ENCODE assay signal across 1 cellular context in genomic region chr2:98472132-98472650, GRCh38.
TF ChIP-seq lines count a peak whose summit lies in the region.

No MANE protein-coding gene starts in this region.

TF ChIP-seq in K562, 482 proteins besides CTCF, POLR2A, EP300 and RAD21 (continued from another document):
- TF ChIP-seq ZNF407 (IDR thresholded peaks at IDR 0.05; ENCODE audit: low read depth), result no peak
